9 cellular contexts compared by ENCODE assay signal in genomic region chr4:110106946-110107325, GRCh38.
DNase-seq lines count a peak whose midpoint lies in the region; ATAC-seq and TF ChIP-seq lines count a peak whose summit lies in the region.
"Had no signal": no experiment of that assay in that cellular context is flagged by ENCODE, and none has a peak within 500 bp of the region (broad histone marks: within the 10 kb centered on the region; RNA-seq: fewer than 3 reads in every experiment).

No MANE protein-coding gene starts in this region.

- no peak overlapping the region for H3K4me3 Mint-ChIP-seq in type B pancreatic cell
- H3K4me3 Mint-ChIP-seq: activated naive CD8-positive, alpha-beta T cell treated with anti-CD3 and anti-CD28 coated beads, Interleukin-2, amount 50 U/mL, for 24 hours had no signal

- peaks cover 10% of the 10 kb centered on the region for H3K36me3 Mint-ChIP-seq in type B pancreatic cell

- H3K27me3 ChIP-seq in cardiac muscle cell (no peaks in the 10 kb centered on the region), heart right ventricle (no peaks in the 10 kb centered on the region), dorsolateral prefrontal cortex (no peaks in the 10 kb centered on the region)

- H3K4me1 ChIP-seq in cardiac muscle cell (ENCODE audit: low read depth) = peaks cover 11% of the 10 kb centered on the region
- H3K4me1 ChIP-seq in heart right ventricle = peaks cover 0 to 19% (median 0%) of the 10 kb centered on the region in 9 donors

- DNase-seq in cardiac muscle cell (ENCODE audit: low read depth in 1 of 2, low spot score in 1 of 2) (peak in 1 of 2 donors; percentile 67), heart right ventricle (no peak), dorsolateral prefrontal cortex (no peak), type B pancreatic cell (ENCODE audit: extremely low spot score, unreplicated experiment) (no peak), pons (ENCODE audit: low spot score) (no peak), NCI-H748 (lab: John Stamatoyannopoulos, UW; ENCODE audit: unreplicated experiment) (no peak), inferior parietal cortex (ENCODE audit: extremely low spot score) (no peak)
- DNase-seq: activated naive CD8-positive, alpha-beta T cell treated with anti-CD3 and anti-CD28 coated beads, Interleukin-2, amount 50 U/mL, for 24 hours had no signal

- TF ChIP-seq CTCF in cardiac muscle cell (IDR thresholded peaks at IDR 0.05; ENCODE audit: low read depth, low read length) = no peak
- no peak for TF ChIP-seq CTCF in heart right ventricle (IDR thresholded peaks at IDR 0.05)
- TF ChIP-seq CTCF in dorsolateral prefrontal cortex (IDR thresholded peaks at IDR 0.05 in 54 of 56, conservative IDR thresholded peaks at IDR 0.05 in 2 of 56; ENCODE audit: low read depth in 1 of 56, partially characterized antibody in 56 of 56) = no peak
- TF ChIP-seq CTCF in type B pancreatic cell (conservative IDR thresholded peaks at IDR 0.05) = no peak

- H3K4me3 ChIP-seq in cardiac muscle cell (no peak overlapping the region), heart right ventricle (no peak overlapping the region), dorsolateral prefrontal cortex (no peak overlapping the region)

- no peaks in the 10 kb centered on the region for H3K9me3 ChIP-seq in cardiac muscle cell (ENCODE audit: low read depth)
- H3K9me3 ChIP-seq in heart right ventricle = no peaks in the 10 kb centered on the region

- no peaks in the 10 kb centered on the region for H3K27me3 Mint-ChIP-seq in type B pancreatic cell
- H3K27me3 Mint-ChIP-seq: activated naive CD8-positive, alpha-beta T cell treated with anti-CD3 and anti-CD28 coated beads, Interleukin-2, amount 50 U/mL, for 24 hours had no signal

- H3K27ac Mint-ChIP-seq in type B pancreatic cell = peak overlapping the region; percentile 15
- H3K27ac Mint-ChIP-seq: activated naive CD8-positive, alpha-beta T cell treated with anti-CD3 and anti-CD28 coated beads, Interleukin-2, amount 50 U/mL, for 24 hours had no signal

- H3K9me3 Mint-ChIP-seq in type B pancreatic cell = no peaks in the 10 kb centered on the region
- H3K9me3 Mint-ChIP-seq: activated naive CD8-positive, alpha-beta T cell treated with anti-CD3 and anti-CD28 coated beads, Interleukin-2, amount 50 U/mL, for 24 hours had no signal

- peaks cover 12% of the 10 kb centered on the region for H3K36me3 ChIP-seq in cardiac muscle cell
- H3K36me3 ChIP-seq in heart right ventricle = no peaks in the 10 kb centered on the region

- H3K4me1 Mint-ChIP-seq in type B pancreatic cell (ENCODE audit: unreplicated experiment) = peaks cover 11% of the 10 kb centered on the region
- H3K4me1 Mint-ChIP-seq: activated naive CD8-positive, alpha-beta T cell treated with anti-CD3 and anti-CD28 coated beads, Interleukin-2, amount 50 U/mL, for 24 hours had no signal

- intact Hi-C loops in heart right ventricle (cut with DNase I) = no loop called here
- intact Hi-C loops in dorsolateral prefrontal cortex (cut with DNase I) = no loop called here

- WGBS in heart right ventricle, 2 donors = 51 to 59% methylated on average over 1 of the region's 1 CpG

- ATAC-seq in heart right ventricle (no peak), HG03432 (IDR thresholded peaks at IDR 0.05; ENCODE audit: unreplicated experiment) (peak; percentile 84)
- ATAC-seq: activated naive CD8-positive, alpha-beta T cell treated with anti-CD3 and anti-CD28 coated beads, Interleukin-2, amount 50 U/mL, for 24 hours had no signal

- H3K27ac ChIP-seq in cardiac muscle cell = peak overlapping the region; percentile 11
- no peak overlapping the region for H3K27ac ChIP-seq in heart right ventricle
- peak overlapping the region in 45 of 59 donors; percentile 1 to 80 (median 38) for H3K27ac ChIP-seq in dorsolateral prefrontal cortex

Comparison
In these comparisons a context has a peak if more than half of its experiments do, and no peak if none do; other contexts are left out.
1. H3K27ac ChIP-seq: peak in cardiac muscle cell (single experiment) and dorsolateral prefrontal cortex (45 of 59); none in heart right ventricle (0 of 10).